ENCODE assay signal across 8 cellular contexts in the genomic region with DNA sequence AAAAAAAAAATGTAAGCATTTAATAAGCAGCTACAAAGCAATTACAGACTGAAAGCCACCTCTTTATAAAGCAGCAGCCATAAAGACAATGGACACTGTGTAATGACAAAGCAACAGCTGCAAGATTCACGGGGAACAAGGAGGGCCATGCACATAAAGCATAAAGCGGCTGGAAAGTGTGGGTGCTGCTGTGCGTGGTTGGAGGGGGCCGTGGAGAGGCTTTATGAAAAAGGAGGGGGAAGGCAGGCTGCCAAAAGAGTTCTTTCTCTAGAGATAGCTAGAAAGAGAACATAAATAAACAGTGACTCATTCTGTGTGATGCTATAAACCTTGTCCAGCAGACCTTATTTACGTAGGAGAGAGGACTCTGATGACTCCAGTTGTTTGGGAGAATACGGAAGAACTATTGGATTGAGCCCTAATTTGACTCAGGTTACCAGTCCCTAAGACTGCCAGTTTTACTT. TPM values are rescaled to one million over a fixed set of nuclear protein-coding genes. Genes with fewer than 3 reads are reported as not detected.
DNase-seq lines count a peak whose midpoint lies in the region; ATAC-seq and TF ChIP-seq lines count a peak whose summit lies in the region.

No MANE protein-coding gene starts in this region.

- no peak overlapping the region for H3K4me3 ChIP-seq in gastroesophageal sphincter

- H3K9me3 ChIP-seq in gastroesophageal sphincter: no peaks in the 10 kb centered on the region

- TF ChIP-seq POLR2A in gastroesophageal sphincter (IDR thresholded peaks at IDR 0.05): no peak

- H3K36me3 ChIP-seq in gastroesophageal sphincter: no peaks in the 10 kb centered on the region

- no peak for TF ChIP-seq EP300 in gastroesophageal sphincter (IDR thresholded peaks at IDR 0.05)

- peaks cover 0 to 11% (median 3%) of the 10 kb centered on the region in 3 donors for H3K4me1 ChIP-seq in gastroesophageal sphincter

- no peak overlapping the region for H3K27ac ChIP-seq in RWPE1
- H3K27ac ChIP-seq in gastroesophageal sphincter: peak overlapping the region in 3 of 4 donors; percentile 9 to 67 (median 61)

- POLR2A ChIA-PET in RWPE1 (lab: Yijun Ruan, JAX; ENCODE audit: low non-redundant PET): no interaction called here

- 23 to 24% methylated on average over 6 of the region's 6 CpGs for WGBS in gastroesophageal sphincter (ENCODE audit: low coverage in 1 of 2), 2 donors

- ATAC-seq in gastroesophageal sphincter (peak; percentile 71), HG02642 (IDR thresholded peaks at IDR 0.05; ENCODE audit: poor library complexity, unreplicated experiment) (no peak)

- peak; percentile 71 for DNase-seq in DMS153 treated with DMSO at 0.1 percent for 48 hours (lab: John Stamatoyannopoulos, UW; ENCODE audit: unreplicated experiment)
- DNase-seq in RWPE1 (ENCODE audit: low spot score): peak; percentile 67
- peak; percentile 27 to 91 (median 54) for DNase-seq in posterior cingulate gyrus
- no peak for DNase-seq in NCI-H187 (lab: John Stamatoyannopoulos, UW)
- no peak for DNase-seq in NCI-H510A treated with DMSO at 0.1 percent for 48 hours (lab: John Stamatoyannopoulos, UW)
- no peak for DNase-seq in dermis blood vessel endothelial cell

- no peak for TF ChIP-seq CTCF in RWPE1 (conservative IDR thresholded peaks at IDR 0.05; ENCODE audit: low read depth)
- no peak for TF ChIP-seq CTCF in gastroesophageal sphincter (IDR thresholded peaks at IDR 0.05)

- H3K27me3 ChIP-seq in gastroesophageal sphincter: no peaks in the 10 kb centered on the region

- intact Hi-C loops in posterior cingulate gyrus (cut with DNase I): loop anchor here (5.0 kb wide), 1 partner anchor 46 kb away; no protein-coding TSS in a partner anchor

- CTCF ChIA-PET in RWPE1 (lab: Yijun Ruan, JAX): no interaction called here

RNA-seq across cellular contexts. Expression of gene ADAMTS1, which starts 49.3 kb away (rescaled TPM):
- total RNA-seq in gastroesophageal sphincter (100 to 1,000 TPM in 2 of 4 donors, 10 to 100 TPM in 2; 68.5 to 144 (median 103) TPM), dermis blood vessel endothelial cell (12.6 and 19.3 TPM in 2 replicates)

Comparison
In these comparisons a context has a peak if more than half of its experiments do, and no peak if none do; other contexts are left out.
1. DNase-seq: peak in DMS153 treated with DMSO at 0.1 percent for 48 hours (single experiment), RWPE1 (single experiment) and posterior cingulate gyrus (10 of 10); none in NCI-H187 (0 of 2), NCI-H510A treated with DMSO at 0.1 percent for 48 hours (single experiment) and dermis blood vessel endothelial cell (single experiment).